Comparison of ENCODE assay signal across 1 cellular context in the genomic region with DNA sequence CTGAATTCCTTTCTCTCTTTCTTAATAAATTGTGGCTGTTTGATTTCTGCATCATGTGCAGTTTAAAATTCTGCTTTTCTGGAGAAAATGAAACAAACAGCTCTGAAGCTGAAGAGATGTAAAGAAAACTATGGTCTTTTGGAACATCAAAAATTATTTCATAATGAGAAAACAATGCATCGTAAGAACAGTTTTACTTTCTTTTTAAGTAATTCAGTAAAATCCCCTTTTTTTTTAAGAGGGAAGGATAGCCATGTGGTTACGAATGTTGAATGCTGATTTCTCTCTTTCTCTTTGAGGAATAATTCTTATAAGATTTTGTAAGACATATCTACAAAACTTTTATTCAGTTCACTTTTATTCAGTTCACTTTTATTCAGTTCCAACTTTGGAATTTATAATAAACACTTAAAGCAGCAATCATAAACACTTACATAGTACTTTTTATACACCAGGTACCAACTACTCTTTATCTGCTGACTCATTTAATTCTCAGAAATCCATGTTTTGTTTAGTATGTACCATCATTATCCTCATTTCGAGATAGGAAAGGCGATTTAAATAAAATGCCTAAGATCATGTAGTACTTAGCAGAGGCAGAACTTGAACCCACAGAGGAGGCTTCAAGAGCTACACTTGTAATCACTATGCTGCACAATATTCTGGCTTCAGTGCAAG.
TF ChIP-seq lines count a peak whose summit lies in the region.

No MANE protein-coding gene starts in this region.

TF ChIP-seq in GM12878, 131 proteins besides CTCF, POLR2A, EP300 and RAD21 (continued from another document):
- TF ChIP-seq, protein P1, sequence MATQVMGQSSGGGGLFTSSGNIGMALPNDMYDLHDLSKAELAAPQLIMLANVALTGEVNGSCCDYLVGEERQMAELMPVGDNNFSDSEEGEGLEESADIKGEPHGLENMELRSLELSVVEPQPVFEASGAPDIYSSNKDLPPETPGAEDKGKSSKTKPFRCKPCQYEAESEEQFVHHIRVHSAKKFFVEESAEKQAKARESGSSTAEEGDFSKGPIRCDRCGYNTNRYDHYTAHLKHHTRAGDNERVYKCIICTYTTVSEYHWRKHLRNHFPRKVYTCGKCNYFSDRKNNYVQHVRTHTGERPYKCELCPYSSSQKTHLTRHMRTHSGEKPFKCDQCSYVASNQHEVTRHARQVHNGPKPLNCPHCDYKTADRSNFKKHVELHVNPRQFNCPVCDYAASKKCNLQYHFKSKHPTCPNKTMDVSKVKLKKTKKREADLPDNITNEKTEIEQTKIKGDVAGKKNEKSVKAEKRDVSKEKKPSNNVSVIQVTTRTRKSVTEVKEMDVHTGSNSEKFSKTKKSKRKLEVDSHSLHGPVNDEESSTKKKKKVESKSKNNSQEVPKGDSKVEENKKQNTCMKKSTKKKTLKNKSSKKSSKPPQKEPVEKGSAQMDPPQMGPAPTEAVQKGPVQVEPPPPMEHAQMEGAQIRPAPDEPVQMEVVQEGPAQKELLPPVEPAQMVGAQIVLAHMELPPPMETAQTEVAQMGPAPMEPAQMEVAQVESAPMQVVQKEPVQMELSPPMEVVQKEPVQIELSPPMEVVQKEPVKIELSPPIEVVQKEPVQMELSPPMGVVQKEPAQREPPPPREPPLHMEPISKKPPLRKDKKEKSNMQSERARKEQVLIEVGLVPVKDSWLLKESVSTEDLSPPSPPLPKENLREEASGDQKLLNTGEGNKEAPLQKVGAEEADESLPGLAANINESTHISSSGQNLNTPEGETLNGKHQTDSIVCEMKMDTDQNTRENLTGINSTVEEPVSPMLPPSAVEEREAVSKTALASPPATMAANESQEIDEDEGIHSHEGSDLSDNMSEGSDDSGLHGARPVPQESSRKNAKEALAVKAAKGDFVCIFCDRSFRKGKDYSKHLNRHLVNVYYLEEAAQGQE (IDR thresholded peaks at IDR 0.05; ENCODE audit: low read depth, low read length): no peak
- TF ChIP-seq RB1 (IDR thresholded peaks at IDR 0.05; ENCODE audit: borderline replicate concordance) (no peak), BMI1 (IDR thresholded peaks at IDR 0.05; ENCODE audit: borderline replicate concordance) (no peak), CHD4 (IDR thresholded peaks at IDR 0.05) (no peak), ZNF384 (IDR thresholded peaks at IDR 0.05; ENCODE audit: borderline replicate concordance, low read depth, low read length) (peak; percentile 45; the same call in 1 of the 2 replicates), CBX3 (IDR thresholded peaks at IDR 0.05; ENCODE audit: borderline replicate concordance, low read depth) (no peak), WRNIP1 (IDR thresholded peaks at IDR 0.05; ENCODE audit: borderline replicate concordance, low read depth, low read length) (no peak), NR2C1 (IDR thresholded peaks at IDR 0.05) (no peak), ASH2L (IDR thresholded peaks at IDR 0.05; ENCODE audit: borderline replicate concordance, low read depth) (no peak), JUNB (IDR thresholded peaks at IDR 0.05) (peak; percentile 66), RUNX3 (IDR thresholded peaks at IDR 0.05; ENCODE audit: low read length) (peak; percentile 24; the same call in 1 of the 2 replicates), SMAD1 (IDR thresholded peaks at IDR 0.05; ENCODE audit: low read depth, partially characterized antibody) (no peak), HDAC2 (IDR thresholded peaks at IDR 0.05) (no peak), DPF2 (IDR thresholded peaks at IDR 0.05) (no peak), SREBF1 (IDR thresholded peaks at IDR 0.05; ENCODE audit: low read length) (no peak), POU2F2 (IDR thresholded peaks at IDR 0.05; ENCODE audit: borderline replicate concordance, low read depth, low read length) (no peak)
- TF ChIP-seq, protein P2, sequence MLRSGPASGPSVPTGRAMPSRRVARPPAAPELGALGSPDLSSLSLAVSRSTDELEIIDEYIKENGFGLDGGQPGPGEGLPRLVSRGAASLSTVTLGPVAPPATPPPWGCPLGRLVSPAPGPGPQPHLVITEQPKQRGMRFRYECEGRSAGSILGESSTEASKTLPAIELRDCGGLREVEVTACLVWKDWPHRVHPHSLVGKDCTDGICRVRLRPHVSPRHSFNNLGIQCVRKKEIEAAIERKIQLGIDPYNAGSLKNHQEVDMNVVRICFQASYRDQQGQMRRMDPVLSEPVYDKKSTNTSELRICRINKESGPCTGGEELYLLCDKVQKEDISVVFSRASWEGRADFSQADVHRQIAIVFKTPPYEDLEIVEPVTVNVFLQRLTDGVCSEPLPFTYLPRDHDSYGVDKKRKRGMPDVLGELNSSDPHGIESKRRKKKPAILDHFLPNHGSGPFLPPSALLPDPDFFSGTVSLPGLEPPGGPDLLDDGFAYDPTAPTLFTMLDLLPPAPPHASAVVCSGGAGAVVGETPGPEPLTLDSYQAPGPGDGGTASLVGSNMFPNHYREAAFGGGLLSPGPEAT (IDR thresholded peaks at IDR 0.05; ENCODE audit: low read depth): peak; percentile 31; the same call in 1 of the 2 replicates
- TF ChIP-seq, protein P3, sequence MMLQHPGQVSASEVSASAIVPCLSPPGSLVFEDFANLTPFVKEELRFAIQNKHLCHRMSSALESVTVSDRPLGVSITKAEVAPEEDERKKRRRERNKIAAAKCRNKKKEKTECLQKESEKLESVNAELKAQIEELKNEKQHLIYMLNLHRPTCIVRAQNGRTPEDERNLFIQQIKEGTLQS (IDR thresholded peaks at IDR 0.05; ENCODE audit: borderline replicate concordance, extremely low read depth, low read depth, low read length): no peak
- TF ChIP-seq, protein P4, sequence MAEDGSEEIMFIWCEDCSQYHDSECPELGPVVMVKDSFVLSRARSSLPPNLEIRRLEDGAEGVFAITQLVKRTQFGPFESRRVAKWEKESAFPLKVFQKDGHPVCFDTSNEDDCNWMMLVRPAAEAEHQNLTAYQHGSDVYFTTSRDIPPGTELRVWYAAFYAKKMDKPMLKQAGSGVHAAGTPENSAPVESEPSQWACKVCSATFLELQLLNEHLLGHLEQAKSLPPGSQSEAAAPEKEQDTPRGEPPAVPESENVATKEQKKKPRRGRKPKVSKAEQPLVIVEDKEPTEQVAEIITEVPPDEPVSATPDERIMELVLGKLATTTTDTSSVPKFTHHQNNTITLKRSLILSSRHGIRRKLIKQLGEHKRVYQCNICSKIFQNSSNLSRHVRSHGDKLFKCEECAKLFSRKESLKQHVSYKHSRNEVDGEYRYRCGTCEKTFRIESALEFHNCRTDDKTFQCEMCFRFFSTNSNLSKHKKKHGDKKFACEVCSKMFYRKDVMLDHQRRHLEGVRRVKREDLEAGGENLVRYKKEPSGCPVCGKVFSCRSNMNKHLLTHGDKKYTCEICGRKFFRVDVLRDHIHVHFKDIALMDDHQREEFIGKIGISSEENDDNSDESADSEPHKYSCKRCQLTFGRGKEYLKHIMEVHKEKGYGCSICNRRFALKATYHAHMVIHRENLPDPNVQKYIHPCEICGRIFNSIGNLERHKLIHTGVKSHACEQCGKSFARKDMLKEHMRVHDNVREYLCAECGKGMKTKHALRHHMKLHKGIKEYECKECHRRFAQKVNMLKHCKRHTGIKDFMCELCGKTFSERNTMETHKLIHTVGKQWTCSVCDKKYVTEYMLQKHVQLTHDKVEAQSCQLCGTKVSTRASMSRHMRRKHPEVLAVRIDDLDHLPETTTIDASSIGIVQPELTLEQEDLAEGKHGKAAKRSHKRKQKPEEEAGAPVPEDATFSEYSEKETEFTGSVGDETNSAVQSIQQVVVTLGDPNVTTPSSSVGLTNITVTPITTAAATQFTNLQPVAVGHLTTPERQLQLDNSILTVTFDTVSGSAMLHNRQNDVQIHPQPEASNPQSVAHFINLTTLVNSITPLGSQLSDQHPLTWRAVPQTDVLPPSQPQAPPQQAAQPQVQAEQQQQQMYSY (CRISPR knock-in tag; IDR thresholded peaks at IDR 0.05): no peak
- TF ChIP-seq, protein P5, sequence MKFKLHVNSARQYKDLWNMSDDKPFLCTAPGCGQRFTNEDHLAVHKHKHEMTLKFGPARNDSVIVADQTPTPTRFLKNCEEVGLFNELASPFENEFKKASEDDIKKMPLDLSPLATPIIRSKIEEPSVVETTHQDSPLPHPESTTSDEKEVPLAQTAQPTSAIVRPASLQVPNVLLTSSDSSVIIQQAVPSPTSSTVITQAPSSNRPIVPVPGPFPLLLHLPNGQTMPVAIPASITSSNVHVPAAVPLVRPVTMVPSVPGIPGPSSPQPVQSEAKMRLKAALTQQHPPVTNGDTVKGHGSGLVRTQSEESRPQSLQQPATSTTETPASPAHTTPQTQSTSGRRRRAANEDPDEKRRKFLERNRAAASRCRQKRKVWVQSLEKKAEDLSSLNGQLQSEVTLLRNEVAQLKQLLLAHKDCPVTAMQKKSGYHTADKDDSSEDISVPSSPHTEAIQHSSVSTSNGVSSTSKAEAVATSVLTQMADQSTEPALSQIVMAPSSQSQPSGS (IDR thresholded peaks at IDR 0.05; ENCODE audit: low read length): no peak
